8 cellular contexts compared by ENCODE assay signal in genomic region chr3:59575113-59576001, GRCh38.
DNase-seq lines count a peak whose midpoint lies in the region; ATAC-seq and TF ChIP-seq lines count a peak whose summit lies in the region.

No MANE protein-coding gene starts in this region.

- CTCF ChIA-PET in BJ (lab: Yijun Ruan, JAX): interaction anchor here (0.6 to 5.1 kb wide), 36 partner anchors 9 to 582 kb away, joined by 3 to 56 read pairs (median 4); no protein-coding TSS in a partner anchor

- ATAC-seq in HG03520 (IDR thresholded peaks at IDR 0.05; ENCODE audit: unreplicated experiment): peak; percentile 72

- TF ChIP-seq CTCF in BJ (IDR thresholded peaks at IDR 0.05; ENCODE audit: insufficient read depth, low read depth, low read length): peak; percentile 90

- DNase-seq in BJ (ENCODE audit: low read depth) (no peak), GM19240 (ENCODE audit: insufficient read length, low spot score) (peak; percentile 32), NCI-H748 (lab: John Stamatoyannopoulos, UW; ENCODE audit: unreplicated experiment) (peak; percentile 89), medulla oblongata (ENCODE audit: extremely low spot score) (peak; percentile 93)
- peak; percentile 93 to 94 for DNase-seq in activated CD4-positive, alpha-beta T cell treated with anti-CD3 and anti-CD28 coated beads, Interleukin-2, amount 50 U/mL, for 48 hours
- peak; percentile 72 for DNase-seq in effector CD8-positive, alpha-beta T cell (lab: John Stamatoyannopoulos, UW)
- DNase-seq in stimulated activated CD8-positive, alpha-beta memory T cell treated with anti-CD3 and anti-CD28 coated beads, Interleukin-15, amount 100 ng/mL, for 24 hours (ENCODE audit: low read depth): peak; percentile 76

- no peaks in the 10 kb centered on the region for H3K27me3 ChIP-seq in BJ (ENCODE audit: control insufficient read depth, insufficient read depth, low read length)

- no peak overlapping the region for H3K4me3 ChIP-seq in BJ (ENCODE audit: low read depth, low read length)

- H3K36me3 ChIP-seq in BJ (ENCODE audit: control insufficient read depth, insufficient read depth, low read length): no peaks in the 10 kb centered on the region

- POLR2A ChIA-PET in BJ (lab: Charles Lee): no interaction called here
